Comparison of ENCODE assay signal across 1 cellular context in the genomic region with DNA sequence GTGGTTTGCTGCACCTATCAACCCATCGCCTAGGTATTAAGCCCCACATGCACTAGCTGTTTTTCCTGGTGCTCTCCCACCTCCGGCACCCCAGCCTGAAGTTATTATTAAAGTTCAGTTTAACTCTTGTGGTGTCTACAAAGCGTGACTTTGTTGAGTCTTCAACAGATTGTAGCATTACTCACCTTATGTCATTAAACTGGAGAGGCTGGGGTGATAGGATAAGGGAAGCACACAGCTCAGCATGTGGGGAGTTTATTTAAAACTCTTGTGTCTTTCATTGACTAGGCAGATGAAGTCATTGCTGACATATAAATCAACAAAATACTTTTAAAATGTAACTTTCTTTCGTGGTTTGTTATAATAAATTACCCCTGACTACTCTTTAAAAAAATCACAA.
TF ChIP-seq lines count a peak whose summit lies in the region.

No MANE protein-coding gene starts in this region.

TF ChIP-seq in K562, 482 proteins besides CTCF, POLR2A, EP300 and RAD21 (continued from another document and continues in another):
- TF ChIP-seq, protein P1, sequence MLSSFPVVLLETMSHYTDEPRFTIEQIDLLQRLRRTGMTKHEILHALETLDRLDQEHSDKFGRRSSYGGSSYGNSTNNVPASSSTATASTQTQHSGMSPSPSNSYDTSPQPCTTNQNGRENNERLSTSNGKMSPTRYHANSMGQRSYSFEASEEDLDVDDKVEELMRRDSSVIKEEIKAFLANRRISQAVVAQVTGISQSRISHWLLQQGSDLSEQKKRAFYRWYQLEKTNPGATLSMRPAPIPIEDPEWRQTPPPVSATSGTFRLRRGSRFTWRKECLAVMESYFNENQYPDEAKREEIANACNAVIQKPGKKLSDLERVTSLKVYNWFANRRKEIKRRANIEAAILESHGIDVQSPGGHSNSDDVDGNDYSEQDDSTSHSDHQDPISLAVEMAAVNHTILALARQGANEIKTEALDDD (IDR thresholded peaks at IDR 0.05), result no peak
- no peak for TF ChIP-seq ZNF146 (CRISPR knock-in tag; IDR thresholded peaks at IDR 0.05; ENCODE audit: unreplicated experiment)
- TF ChIP-seq JUN (IDR thresholded peaks at IDR 0.05; ENCODE audit: borderline replicate concordance, low read depth, low read length), result no peak
- no peak for TF ChIP-seq JUN (CRISPR knock-in tag; IDR thresholded peaks at IDR 0.05; ENCODE audit: borderline replicate concordance)
- no peak for TF ChIP-seq ETV1 (tag; conservative IDR thresholded peaks at IDR 0.05; ENCODE audit: low read depth)
- no peak for TF ChIP-seq ZNF143 (CRISPR knock-in tag; IDR thresholded peaks at IDR 0.05)
- TF ChIP-seq ZNF263 (CRISPR knock-in tag; IDR thresholded peaks at IDR 0.05; ENCODE audit: borderline replicate concordance), result no peak
- no peak for TF ChIP-seq TEAD1 (CRISPR knock-in tag; IDR thresholded peaks at IDR 0.05)
- TF ChIP-seq NFIX (CRISPR knock-in tag; IDR thresholded peaks at IDR 0.05; ENCODE audit: low read depth), result no peak
- no peak for TF ChIP-seq ZKSCAN1 (IDR thresholded peaks at IDR 0.05; ENCODE audit: low read depth, low read length)
- no peak for TF ChIP-seq ERF (CRISPR knock-in tag; IDR thresholded peaks at IDR 0.05)
- no peak for TF ChIP-seq ZNF431 (CRISPR knock-in tag; IDR thresholded peaks at IDR 0.05)
- peak; percentile 43; the same call in 1 of the 2 replicates for TF ChIP-seq TEAD4 (IDR thresholded peaks at IDR 0.05; ENCODE audit: low read length)
- TF ChIP-seq TEAD4 (CRISPR knock-in tag; IDR thresholded peaks at IDR 0.05; ENCODE audit: borderline replicate concordance), result no peak
- TF ChIP-seq, protein P2, sequence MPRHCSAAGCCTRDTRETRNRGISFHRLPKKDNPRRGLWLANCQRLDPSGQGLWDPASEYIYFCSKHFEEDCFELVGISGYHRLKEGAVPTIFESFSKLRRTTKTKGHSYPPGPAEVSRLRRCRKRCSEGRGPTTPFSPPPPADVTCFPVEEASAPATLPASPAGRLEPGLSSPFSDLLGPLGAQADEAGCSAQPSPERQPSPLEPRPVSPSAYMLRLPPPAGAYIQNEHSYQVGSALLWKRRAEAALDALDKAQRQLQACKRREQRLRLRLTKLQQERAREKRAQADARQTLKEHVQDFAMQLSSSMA (CRISPR knock-in tag; IDR thresholded peaks at IDR 0.05), result no peak
- TF ChIP-seq TOE1 (IDR thresholded peaks at IDR 0.05; ENCODE audit: borderline replicate concordance), result no peak
- no peak for TF ChIP-seq TOE1 (CRISPR knock-in tag; IDR thresholded peaks at IDR 0.05; ENCODE audit: borderline replicate concordance, low read depth)
- TF ChIP-seq RBM22 (IDR thresholded peaks at IDR 0.05; ENCODE audit: low read depth, low read length, poor library complexity, severe bottlenecking), result no peak
- TF ChIP-seq, protein P3, sequence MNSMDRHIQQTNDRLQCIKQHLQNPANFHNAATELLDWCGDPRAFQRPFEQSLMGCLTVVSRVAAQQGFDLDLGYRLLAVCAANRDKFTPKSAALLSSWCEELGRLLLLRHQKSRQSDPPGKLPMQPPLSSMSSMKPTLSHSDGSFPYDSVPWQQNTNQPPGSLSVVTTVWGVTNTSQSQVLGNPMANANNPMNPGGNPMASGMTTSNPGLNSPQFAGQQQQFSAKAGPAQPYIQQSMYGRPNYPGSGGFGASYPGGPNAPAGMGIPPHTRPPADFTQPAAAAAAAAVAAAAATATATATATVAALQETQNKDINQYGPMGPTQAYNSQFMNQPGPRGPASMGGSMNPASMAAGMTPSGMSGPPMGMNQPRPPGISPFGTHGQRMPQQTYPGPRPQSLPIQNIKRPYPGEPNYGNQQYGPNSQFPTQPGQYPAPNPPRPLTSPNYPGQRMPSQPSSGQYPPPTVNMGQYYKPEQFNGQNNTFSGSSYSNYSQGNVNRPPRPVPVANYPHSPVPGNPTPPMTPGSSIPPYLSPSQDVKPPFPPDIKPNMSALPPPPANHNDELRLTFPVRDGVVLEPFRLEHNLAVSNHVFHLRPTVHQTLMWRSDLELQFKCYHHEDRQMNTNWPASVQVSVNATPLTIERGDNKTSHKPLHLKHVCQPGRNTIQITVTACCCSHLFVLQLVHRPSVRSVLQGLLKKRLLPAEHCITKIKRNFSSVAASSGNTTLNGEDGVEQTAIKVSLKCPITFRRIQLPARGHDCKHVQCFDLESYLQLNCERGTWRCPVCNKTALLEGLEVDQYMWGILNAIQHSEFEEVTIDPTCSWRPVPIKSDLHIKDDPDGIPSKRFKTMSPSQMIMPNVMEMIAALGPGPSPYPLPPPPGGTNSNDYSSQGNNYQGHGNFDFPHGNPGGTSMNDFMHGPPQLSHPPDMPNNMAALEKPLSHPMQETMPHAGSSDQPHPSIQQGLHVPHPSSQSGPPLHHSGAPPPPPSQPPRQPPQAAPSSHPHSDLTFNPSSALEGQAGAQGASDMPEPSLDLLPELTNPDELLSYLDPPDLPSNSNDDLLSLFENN (IDR thresholded peaks at IDR 0.05; ENCODE audit: low read depth in 2 of 2, low read length in 2 of 2), result no peak
- no peak for TF ChIP-seq CXXC5 (CRISPR knock-in tag; IDR thresholded peaks at IDR 0.05)
- no peak for TF ChIP-seq HLTF (IDR thresholded peaks at IDR 0.05)
- peak; percentile 70 for TF ChIP-seq CBFA2T3 (IDR thresholded peaks at IDR 0.05)
- no peak for TF ChIP-seq MYNN (IDR thresholded peaks at IDR 0.05)
- no peak for TF ChIP-seq MYNN (CRISPR knock-in tag; IDR thresholded peaks at IDR 0.05)
- TF ChIP-seq, protein P4, sequence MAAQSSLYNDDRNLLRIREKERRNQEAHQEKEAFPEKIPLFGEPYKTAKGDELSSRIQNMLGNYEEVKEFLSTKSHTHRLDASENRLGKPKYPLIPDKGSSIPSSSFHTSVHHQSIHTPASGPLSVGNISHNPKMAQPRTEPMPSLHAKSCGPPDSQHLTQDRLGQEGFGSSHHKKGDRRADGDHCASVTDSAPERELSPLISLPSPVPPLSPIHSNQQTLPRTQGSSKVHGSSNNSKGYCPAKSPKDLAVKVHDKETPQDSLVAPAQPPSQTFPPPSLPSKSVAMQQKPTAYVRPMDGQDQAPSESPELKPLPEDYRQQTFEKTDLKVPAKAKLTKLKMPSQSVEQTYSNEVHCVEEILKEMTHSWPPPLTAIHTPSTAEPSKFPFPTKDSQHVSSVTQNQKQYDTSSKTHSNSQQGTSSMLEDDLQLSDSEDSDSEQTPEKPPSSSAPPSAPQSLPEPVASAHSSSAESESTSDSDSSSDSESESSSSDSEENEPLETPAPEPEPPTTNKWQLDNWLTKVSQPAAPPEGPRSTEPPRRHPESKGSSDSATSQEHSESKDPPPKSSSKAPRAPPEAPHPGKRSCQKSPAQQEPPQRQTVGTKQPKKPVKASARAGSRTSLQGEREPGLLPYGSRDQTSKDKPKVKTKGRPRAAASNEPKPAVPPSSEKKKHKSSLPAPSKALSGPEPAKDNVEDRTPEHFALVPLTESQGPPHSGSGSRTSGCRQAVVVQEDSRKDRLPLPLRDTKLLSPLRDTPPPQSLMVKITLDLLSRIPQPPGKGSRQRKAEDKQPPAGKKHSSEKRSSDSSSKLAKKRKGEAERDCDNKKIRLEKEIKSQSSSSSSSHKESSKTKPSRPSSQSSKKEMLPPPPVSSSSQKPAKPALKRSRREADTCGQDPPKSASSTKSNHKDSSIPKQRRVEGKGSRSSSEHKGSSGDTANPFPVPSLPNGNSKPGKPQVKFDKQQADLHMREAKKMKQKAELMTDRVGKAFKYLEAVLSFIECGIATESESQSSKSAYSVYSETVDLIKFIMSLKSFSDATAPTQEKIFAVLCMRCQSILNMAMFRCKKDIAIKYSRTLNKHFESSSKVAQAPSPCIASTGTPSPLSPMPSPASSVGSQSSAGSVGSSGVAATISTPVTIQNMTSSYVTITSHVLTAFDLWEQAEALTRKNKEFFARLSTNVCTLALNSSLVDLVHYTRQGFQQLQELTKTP (IDR thresholded peaks at IDR 0.05; ENCODE audit: low read depth in 1 of 2, partially characterized antibody in 2 of 2), result no peak
- no peak for TF ChIP-seq SIRT6 (IDR thresholded peaks at IDR 0.05; ENCODE audit: low read depth, low read length)
- no peak for TF ChIP-seq ATF1 (CRISPR knock-in tag; IDR thresholded peaks at IDR 0.05)
- no peak for TF ChIP-seq ATF1 (tag; IDR thresholded peaks at IDR 0.05)
- peak; percentile 91 for TF ChIP-seq SMAD4 (CRISPR knock-in tag; conservative IDR thresholded peaks at IDR 0.05)
- TF ChIP-seq CREM (IDR thresholded peaks at IDR 0.05; ENCODE audit: low read depth), result no peak
- no peak for TF ChIP-seq ZNF778 (CRISPR knock-in tag; IDR thresholded peaks at IDR 0.05)
- no peak for TF ChIP-seq ADNP (tag; IDR thresholded peaks at IDR 0.05)
- TF ChIP-seq MEF2A (IDR thresholded peaks at IDR 0.05; ENCODE audit: control insufficient read depth, low read depth, low read length), result 0 out of 2 replicates have a peak, but pooled peaks have one; percentile 15
- no peak for TF ChIP-seq MEF2D (tag; conservative IDR thresholded peaks at IDR 0.05; ENCODE audit: low read depth)
- no peak for TF ChIP-seq U2AF2 (optimal IDR thresholded peaks at IDR 0.05; ENCODE audit: low read depth, low read length)
- TF ChIP-seq ZNF583 (CRISPR knock-in tag; IDR thresholded peaks at IDR 0.05), result no peak
- no peak for TF ChIP-seq SPI1 (IDR thresholded peaks at IDR 0.05; ENCODE audit: borderline replicate concordance, low read depth, low read length)
- no peak for TF ChIP-seq MCM7 (IDR thresholded peaks at IDR 0.05)
- TF ChIP-seq NCOA4 (IDR thresholded peaks at IDR 0.05; ENCODE audit: partially characterized antibody), result no peak
- TF ChIP-seq, protein P5, sequence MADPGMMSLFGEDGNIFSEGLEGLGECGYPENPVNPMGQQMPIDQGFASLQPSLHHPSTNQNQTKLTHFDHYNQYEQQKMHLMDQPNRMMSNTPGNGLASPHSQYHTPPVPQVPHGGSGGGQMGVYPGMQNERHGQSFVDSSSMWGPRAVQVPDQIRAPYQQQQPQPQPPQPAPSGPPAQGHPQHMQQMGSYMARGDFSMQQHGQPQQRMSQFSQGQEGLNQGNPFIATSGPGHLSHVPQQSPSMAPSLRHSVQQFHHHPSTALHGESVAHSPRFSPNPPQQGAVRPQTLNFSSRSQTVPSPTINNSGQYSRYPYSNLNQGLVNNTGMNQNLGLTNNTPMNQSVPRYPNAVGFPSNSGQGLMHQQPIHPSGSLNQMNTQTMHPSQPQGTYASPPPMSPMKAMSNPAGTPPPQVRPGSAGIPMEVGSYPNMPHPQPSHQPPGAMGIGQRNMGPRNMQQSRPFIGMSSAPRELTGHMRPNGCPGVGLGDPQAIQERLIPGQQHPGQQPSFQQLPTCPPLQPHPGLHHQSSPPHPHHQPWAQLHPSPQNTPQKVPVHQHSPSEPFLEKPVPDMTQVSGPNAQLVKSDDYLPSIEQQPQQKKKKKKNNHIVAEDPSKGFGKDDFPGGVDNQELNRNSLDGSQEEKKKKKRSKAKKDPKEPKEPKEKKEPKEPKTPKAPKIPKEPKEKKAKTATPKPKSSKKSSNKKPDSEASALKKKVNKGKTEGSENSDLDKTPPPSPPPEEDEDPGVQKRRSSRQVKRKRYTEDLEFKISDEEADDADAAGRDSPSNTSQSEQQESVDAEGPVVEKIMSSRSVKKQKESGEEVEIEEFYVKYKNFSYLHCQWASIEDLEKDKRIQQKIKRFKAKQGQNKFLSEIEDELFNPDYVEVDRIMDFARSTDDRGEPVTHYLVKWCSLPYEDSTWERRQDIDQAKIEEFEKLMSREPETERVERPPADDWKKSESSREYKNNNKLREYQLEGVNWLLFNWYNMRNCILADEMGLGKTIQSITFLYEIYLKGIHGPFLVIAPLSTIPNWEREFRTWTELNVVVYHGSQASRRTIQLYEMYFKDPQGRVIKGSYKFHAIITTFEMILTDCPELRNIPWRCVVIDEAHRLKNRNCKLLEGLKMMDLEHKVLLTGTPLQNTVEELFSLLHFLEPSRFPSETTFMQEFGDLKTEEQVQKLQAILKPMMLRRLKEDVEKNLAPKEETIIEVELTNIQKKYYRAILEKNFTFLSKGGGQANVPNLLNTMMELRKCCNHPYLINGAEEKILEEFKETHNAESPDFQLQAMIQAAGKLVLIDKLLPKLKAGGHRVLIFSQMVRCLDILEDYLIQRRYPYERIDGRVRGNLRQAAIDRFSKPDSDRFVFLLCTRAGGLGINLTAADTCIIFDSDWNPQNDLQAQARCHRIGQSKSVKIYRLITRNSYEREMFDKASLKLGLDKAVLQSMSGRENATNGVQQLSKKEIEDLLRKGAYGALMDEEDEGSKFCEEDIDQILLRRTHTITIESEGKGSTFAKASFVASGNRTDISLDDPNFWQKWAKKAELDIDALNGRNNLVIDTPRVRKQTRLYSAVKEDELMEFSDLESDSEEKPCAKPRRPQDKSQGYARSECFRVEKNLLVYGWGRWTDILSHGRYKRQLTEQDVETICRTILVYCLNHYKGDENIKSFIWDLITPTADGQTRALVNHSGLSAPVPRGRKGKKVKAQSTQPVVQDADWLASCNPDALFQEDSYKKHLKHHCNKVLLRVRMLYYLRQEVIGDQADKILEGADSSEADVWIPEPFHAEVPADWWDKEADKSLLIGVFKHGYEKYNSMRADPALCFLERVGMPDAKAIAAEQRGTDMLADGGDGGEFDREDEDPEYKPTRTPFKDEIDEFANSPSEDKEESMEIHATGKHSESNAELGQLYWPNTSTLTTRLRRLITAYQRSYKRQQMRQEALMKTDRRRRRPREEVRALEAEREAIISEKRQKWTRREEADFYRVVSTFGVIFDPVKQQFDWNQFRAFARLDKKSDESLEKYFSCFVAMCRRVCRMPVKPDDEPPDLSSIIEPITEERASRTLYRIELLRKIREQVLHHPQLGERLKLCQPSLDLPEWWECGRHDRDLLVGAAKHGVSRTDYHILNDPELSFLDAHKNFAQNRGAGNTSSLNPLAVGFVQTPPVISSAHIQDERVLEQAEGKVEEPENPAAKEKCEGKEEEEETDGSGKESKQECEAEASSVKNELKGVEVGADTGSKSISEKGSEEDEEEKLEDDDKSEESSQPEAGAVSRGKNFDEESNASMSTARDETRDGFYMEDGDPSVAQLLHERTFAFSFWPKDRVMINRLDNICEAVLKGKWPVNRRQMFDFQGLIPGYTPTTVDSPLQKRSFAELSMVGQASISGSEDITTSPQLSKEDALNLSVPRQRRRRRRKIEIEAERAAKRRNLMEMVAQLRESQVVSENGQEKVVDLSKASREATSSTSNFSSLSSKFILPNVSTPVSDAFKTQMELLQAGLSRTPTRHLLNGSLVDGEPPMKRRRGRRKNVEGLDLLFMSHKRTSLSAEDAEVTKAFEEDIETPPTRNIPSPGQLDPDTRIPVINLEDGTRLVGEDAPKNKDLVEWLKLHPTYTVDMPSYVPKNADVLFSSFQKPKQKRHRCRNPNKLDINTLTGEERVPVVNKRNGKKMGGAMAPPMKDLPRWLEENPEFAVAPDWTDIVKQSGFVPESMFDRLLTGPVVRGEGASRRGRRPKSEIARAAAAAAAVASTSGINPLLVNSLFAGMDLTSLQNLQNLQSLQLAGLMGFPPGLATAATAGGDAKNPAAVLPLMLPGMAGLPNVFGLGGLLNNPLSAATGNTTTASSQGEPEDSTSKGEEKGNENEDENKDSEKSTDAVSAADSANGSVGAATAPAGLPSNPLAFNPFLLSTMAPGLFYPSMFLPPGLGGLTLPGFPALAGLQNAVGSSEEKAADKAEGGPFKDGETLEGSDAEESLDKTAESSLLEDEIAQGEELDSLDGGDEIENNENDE (IDR thresholded peaks at IDR 0.05; ENCODE audit: low read depth, low read length), result no peak
- no peak for TF ChIP-seq POLR2G (IDR thresholded peaks at IDR 0.05; ENCODE audit: low read depth, low read length)
- TF ChIP-seq MEIS2 (IDR thresholded peaks at IDR 0.05; ENCODE audit: partially characterized antibody), result no peak
- TF ChIP-seq DACH1 (IDR thresholded peaks at IDR 0.05; ENCODE audit: partially characterized antibody), result no peak
- TF ChIP-seq RB1 (IDR thresholded peaks at IDR 0.05; ENCODE audit: low read depth), result no peak
